ENCODE assay signal across 1 cellular context in the genomic region with DNA sequence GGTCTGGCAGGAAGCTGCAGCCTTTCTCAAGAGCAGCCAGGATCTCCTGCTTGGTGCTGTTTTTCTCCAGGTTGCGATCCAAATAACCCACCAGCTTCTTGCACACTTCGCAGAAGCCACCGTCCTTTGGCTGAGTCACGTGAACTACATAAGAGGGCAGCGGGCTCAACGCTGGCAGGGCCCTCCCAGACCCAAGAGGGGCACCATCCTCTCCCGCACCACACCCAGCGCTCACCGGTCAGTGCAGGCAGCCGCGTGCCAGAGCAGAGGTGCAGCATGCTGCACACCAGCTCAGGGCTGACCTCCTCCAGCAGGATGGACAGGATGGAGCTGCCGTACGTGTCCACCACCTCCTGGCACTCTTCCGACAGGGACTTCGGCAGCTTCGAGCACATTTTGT.
TF ChIP-seq lines count a peak whose summit lies in the region.

No MANE protein-coding gene starts in this region.

TF ChIP-seq in K562, 482 proteins besides CTCF, POLR2A, EP300 and RAD21:
- TF ChIP-seq POLR2B (IDR thresholded peaks at IDR 0.05; ENCODE audit: low read depth, partially characterized antibody) (no peak), OTX1 (CRISPR knock-in tag; IDR thresholded peaks at IDR 0.05) (no peak), GATAD2A (IDR thresholded peaks at IDR 0.05) (no peak), RBM22 (IDR thresholded peaks at IDR 0.05; ENCODE audit: low read depth, low read length, poor library complexity, severe bottlenecking) (peak; percentile 34), ZSCAN29 (IDR thresholded peaks at IDR 0.05) (no peak), ZNF778 (CRISPR knock-in tag; IDR thresholded peaks at IDR 0.05) (no peak), ZNF57 (CRISPR knock-in tag; IDR thresholded peaks at IDR 0.05) (no peak), POLR2G (IDR thresholded peaks at IDR 0.05; ENCODE audit: low read depth, low read length) (peak; percentile 64), PTRF (tag; IDR thresholded peaks at IDR 0.05) (no peak), MAFG (tag; conservative IDR thresholded peaks at IDR 0.05) (no peak)
- TF ChIP-seq, protein P1, sequence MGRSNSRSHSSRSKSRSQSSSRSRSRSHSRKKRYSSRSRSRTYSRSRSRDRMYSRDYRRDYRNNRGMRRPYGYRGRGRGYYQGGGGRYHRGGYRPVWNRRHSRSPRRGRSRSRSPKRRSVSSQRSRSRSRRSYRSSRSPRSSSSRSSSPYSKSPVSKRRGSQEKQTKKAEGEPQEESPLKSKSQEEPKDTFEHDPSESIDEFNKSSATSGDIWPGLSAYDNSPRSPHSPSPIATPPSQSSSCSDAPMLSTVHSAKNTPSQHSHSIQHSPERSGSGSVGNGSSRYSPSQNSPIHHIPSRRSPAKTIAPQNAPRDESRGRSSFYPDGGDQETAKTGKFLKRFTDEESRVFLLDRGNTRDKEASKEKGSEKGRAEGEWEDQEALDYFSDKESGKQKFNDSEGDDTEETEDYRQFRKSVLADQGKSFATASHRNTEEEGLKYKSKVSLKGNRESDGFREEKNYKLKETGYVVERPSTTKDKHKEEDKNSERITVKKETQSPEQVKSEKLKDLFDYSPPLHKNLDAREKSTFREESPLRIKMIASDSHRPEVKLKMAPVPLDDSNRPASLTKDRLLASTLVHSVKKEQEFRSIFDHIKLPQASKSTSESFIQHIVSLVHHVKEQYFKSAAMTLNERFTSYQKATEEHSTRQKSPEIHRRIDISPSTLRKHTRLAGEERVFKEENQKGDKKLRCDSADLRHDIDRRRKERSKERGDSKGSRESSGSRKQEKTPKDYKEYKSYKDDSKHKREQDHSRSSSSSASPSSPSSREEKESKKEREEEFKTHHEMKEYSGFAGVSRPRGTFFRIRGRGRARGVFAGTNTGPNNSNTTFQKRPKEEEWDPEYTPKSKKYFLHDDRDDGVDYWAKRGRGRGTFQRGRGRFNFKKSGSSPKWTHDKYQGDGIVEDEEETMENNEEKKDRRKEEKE (IDR thresholded peaks at IDR 0.05; ENCODE audit: borderline replicate concordance in 1 of 2, control insufficient read depth in 1 of 2, low read depth in 2 of 2, low read length in 1 of 2), result no peak
- TF ChIP-seq, protein P2, sequence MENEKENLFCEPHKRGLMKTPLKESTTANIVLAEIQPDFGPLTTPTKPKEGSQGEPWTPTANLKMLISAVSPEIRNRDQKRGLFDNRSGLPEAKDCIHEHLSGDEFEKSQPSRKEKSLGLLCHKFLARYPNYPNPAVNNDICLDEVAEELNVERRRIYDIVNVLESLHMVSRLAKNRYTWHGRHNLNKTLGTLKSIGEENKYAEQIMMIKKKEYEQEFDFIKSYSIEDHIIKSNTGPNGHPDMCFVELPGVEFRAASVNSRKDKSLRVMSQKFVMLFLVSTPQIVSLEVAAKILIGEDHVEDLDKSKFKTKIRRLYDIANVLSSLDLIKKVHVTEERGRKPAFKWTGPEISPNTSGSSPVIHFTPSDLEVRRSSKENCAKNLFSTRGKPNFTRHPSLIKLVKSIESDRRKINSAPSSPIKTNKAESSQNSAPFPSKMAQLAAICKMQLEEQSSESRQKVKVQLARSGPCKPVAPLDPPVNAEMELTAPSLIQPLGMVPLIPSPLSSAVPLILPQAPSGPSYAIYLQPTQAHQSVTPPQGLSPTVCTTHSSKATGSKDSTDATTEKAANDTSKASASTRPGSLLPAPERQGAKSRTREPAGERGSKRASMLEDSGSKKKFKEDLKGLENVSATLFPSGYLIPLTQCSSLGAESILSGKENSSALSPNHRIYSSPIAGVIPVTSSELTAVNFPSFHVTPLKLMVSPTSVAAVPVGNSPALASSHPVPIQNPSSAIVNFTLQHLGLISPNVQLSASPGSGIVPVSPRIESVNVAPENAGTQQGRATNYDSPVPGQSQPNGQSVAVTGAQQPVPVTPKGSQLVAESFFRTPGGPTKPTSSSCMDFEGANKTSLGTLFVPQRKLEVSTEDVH (IDR thresholded peaks at IDR 0.05; ENCODE audit: low read depth, partially characterized antibody), result no peak
- TF ChIP-seq, protein P3, sequence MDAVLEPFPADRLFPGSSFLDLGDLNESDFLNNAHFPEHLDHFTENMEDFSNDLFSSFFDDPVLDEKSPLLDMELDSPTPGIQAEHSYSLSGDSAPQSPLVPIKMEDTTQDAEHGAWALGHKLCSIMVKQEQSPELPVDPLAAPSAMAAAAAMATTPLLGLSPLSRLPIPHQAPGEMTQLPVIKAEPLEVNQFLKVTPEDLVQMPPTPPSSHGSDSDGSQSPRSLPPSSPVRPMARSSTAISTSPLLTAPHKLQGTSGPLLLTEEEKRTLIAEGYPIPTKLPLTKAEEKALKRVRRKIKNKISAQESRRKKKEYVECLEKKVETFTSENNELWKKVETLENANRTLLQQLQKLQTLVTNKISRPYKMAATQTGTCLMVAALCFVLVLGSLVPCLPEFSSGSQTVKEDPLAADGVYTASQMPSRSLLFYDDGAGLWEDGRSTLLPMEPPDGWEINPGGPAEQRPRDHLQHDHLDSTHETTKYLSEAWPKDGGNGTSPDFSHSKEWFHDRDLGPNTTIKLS (IDR thresholded peaks at IDR 0.05; ENCODE audit: borderline replicate concordance, low read depth), result no peak
- TF ChIP-seq, protein P4, sequence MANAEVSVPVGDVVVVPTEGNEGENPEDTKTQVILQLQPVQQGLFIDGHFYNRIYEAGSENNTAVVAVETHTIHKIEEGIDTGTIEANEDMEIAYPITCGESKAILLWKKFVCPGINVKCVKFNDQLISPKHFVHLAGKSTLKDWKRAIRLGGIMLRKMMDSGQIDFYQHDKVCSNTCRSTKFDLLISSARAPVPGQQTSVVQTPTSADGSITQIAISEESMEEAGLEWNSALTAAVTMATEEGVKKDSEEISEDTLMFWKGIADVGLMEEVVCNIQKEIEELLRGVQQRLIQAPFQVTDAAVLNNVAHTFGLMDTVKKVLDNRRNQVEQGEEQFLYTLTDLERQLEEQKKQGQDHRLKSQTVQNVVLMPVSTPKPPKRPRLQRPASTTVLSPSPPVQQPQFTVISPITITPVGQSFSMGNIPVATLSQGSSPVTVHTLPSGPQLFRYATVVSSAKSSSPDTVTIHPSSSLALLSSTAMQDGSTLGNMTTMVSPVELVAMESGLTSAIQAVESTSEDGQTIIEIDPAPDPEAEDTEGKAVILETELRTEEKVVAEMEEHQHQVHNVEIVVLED (CRISPR knock-in tag; IDR thresholded peaks at IDR 0.05), result no peak
- TF ChIP-seq, protein P5, sequence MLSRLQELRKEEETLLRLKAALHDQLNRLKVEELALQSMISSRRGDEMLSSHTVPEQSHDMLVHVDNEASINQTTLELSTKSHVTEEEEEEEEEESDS (CRISPR knock-in tag; IDR thresholded peaks at IDR 0.05), result no peak
